ENCODE assay signal across 29 cellular contexts in genomic region chr12:126295652-126296051, GRCh38.
"Had no signal": no experiment of that assay in that cellular context is flagged by ENCODE, and none has a peak within 500 bp of the region (broad histone marks: within the 10 kb centered on the region; RNA-seq: fewer than 3 reads in every experiment).

No MANE protein-coding gene starts in this region.

- FAIRE-seq: colon, endometrium, endothelial cell of umbilical vein, frontal cortex had no signal

- H3K27me3 ChIP-seq: colonic mucosa, dorsolateral prefrontal cortex, esophagus muscularis mucosa, esophagus squamous epithelium, foreskin keratinocyte, gastrocnemius medialis, gastroesophageal sphincter, heart left ventricle, heart right ventricle had no signal

- H3K36me3 ChIP-seq: colonic mucosa, esophagus muscularis mucosa, esophagus squamous epithelium, gastrocnemius medialis, gastroesophageal sphincter, heart left ventricle, heart right ventricle had no signal

- H3K4me3 Mint-ChIP-seq: dendritic cell treated with granulocyte-macrophage colony-stimulating factor and Interleukin-4, amounts not matched to agents 40 ng/mL and 50 ng/mL, for 4 days; effector memory CD8-positive, alpha-beta T cell; endodermal cell had no signal

- H3K27ac ChIP-seq: colonic mucosa, coronary artery, dorsolateral prefrontal cortex, epithelial cell of prostate, esophagus muscularis mucosa, esophagus squamous epithelium, foreskin keratinocyte, gastrocnemius medialis, gastroesophageal sphincter, heart left ventricle, heart right ventricle had no signal

- H3K27ac Mint-ChIP-seq: dendritic cell treated with granulocyte-macrophage colony-stimulating factor and Interleukin-4, amounts not matched to agents 40 ng/mL and 50 ng/mL, for 4 days; effector memory CD8-positive, alpha-beta T cell; endodermal cell had no signal

- H3K4me1 Mint-ChIP-seq: endodermal cell had no signal

- H3K9me3 ChIP-seq: colonic mucosa, gastrocnemius medialis had no signal

- H3K27me3 Mint-ChIP-seq: dendritic cell treated with granulocyte-macrophage colony-stimulating factor and Interleukin-4, amounts not matched to agents 40 ng/mL and 50 ng/mL, for 4 days; effector memory CD8-positive, alpha-beta T cell had no signal

- DNase-seq: colonic mucosa; cortex of kidney; dermis blood vessel endothelial cell; dorsolateral prefrontal cortex; effector CD4-positive, alpha-beta T cell; effector CD8-positive, alpha-beta T cell; effector memory CD4-positive, alpha-beta T cell; effector memory CD8-positive, alpha-beta T cell; endodermal cell; erythroblast; esophagus squamous epithelium; foreskin fibroblast; foreskin keratinocyte; foreskin melanocyte; gastrocnemius medialis; glutamatergic neuron; head of caudate nucleus; heart left ventricle; heart right ventricle had no signal

- H3K4me3 ChIP-seq: colonic mucosa, coronary artery, dorsolateral prefrontal cortex, esophagus muscularis mucosa, esophagus squamous epithelium, gastrocnemius medialis, gastroesophageal sphincter, heart left ventricle, heart right ventricle had no signal

- H3K4me1 ChIP-seq: colonic mucosa, esophagus muscularis mucosa, esophagus squamous epithelium, foreskin keratinocyte, gastrocnemius medialis, gastroesophageal sphincter, heart left ventricle, heart right ventricle had no signal

- ATAC-seq: effector memory CD8-positive, alpha-beta T cell; esophagus mucosa; foreskin keratinocyte; gastrocnemius medialis; gastroesophageal sphincter; heart left ventricle; heart right ventricle had no signal
